ENCODE assay signal across 21 cellular contexts in the genomic region with DNA sequence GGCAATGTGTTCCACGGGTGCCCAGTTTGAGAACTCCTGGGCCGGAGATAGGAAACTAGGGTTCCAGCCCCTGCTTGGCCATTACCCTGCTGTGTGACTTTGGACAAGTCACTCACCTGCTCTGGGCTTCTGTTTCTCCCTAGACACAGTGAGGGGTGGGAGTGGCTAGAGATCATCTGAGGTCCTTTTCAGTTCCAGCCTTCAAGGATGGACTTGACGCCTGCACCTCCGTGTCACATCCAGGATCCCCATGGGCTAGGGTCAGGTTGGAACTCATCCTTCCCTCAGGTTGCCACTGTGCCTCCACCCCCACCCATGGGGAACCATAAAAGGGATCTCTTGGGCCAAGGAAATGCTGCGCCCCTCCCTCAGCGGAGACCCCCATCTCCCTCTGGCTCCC.
A peak's percentile ranks its signal among the peaks of the same experiment; 100 is the strongest.
DNase-seq lines count a peak whose midpoint lies in the region; ATAC-seq, FAIRE-seq and TF ChIP-seq lines count a peak whose summit lies in the region.
"Had no signal": no experiment of that assay in that cellular context is flagged by ENCODE, and none has a peak within 500 bp of the region (broad histone marks: within the 10 kb centered on the region; RNA-seq: fewer than 3 reads in every experiment).

No MANE protein-coding gene starts in this region.

- TF ChIP-seq CTCF in IMR-90 (conservative IDR thresholded peaks at IDR 0.05; ENCODE audit: low read depth, low read length) (no peak), testis (IDR thresholded peaks at IDR 0.05) (no peak)

- H4K5ac ChIP-seq in IMR-90 (ENCODE audit: low read depth, low read length), result no peak overlapping the region

- H3K27me3 ChIP-seq in IMR-90 (ENCODE audit: control insufficient read depth, insufficient read depth, low read length) (peaks cover 3% of the 10 kb centered on the region), testis (no peaks in the 10 kb centered on the region)
- H3K27me3 ChIP-seq: MG63 had no signal

- WGBS in IMR-90 (ENCODE audit: extremely low coverage in 2 of 2, insufficient read length in 1 of 2), 2 experiments, result no CpG with 5 or more reads among the region's 6 CpGs
- 82 to 94% methylated on average over 5 to 6 of the region's 6 CpGs for WGBS in testis, 2 donors

- H4K91ac ChIP-seq in IMR-90 (ENCODE audit: insufficient read depth, low read depth, low read length), result no peak overlapping the region

- dilution Hi-C loops in IMR-90 (cut with HindIII; ENCODE audit: low sequenced_read_pairs, unreplicated experiment), result no loop called here

- peak; percentile 13 for DNase-seq in activated CD8-positive, alpha-beta memory T cell treated with anti-CD3 and anti-CD28 coated beads for 24 hours
- no peak for DNase-seq in activated CD8-positive, alpha-beta memory T cell treated with anti-CD3 and anti-CD28 coated beads, Interleukin-2, amount 50 U/mL, for 4 hours
- DNase-seq in IMR-90 (no peak), islet precursor cell (peak; percentile 42), testis (peak; percentile 7), GM12891 (ENCODE audit: insufficient read length, low spot score) (no peak)
- DNase-seq in stimulated activated CD4-positive, alpha-beta T cell treated with anti-CD3 and anti-CD28 coated beads, Interleukin-4, amount 100 ng/mL, for 4 hours, result no peak
- DNase-seq in activated CD4-positive, alpha-beta T cell treated with anti-CD3 and anti-CD28 coated beads, Interleukin-2, amount 10 ng/mL, durations not matched to agents 24 days and 14 days, result no peak
- DNase-seq: 8988T; DMS 273 treated with DMSO at 0.1 percent for 48 hours; EL; MG63; NCI-H1694 treated with DMSO at 0.1 percent for 48 hours; NCI-H69; NK-92 treated with Interleukin-12 subunit alpha and Interleukin-12 subunit beta, amount 100 ng/mL, for 24 hours; OCI-M1 had no signal

- no peaks in the 10 kb centered on the region for H3K9me3 ChIP-seq in IMR-90 (ENCODE audit: control insufficient read depth, insufficient read depth, low read length)
- H3K9me3 ChIP-seq in testis, result no peaks in the 10 kb centered on the region
- H3K9me3 ChIP-seq: BLaER1 treated with 17β-estradiol and CSF1 and Interleukin-3, amounts not matched to agents 10 nM and 100 nM; MG63 had no signal

- no TSS peak for BruUV-seq in IMR-90 (replicated peaks; lab: Mats Ljungman, UMichigan)

- H2BK5ac ChIP-seq in IMR-90 (ENCODE audit: low read depth, low read length, poor library complexity, severe bottlenecking), result no peak overlapping the region

- FAIRE-seq in GM12891 (lab: Jason Lieb, UNC), result no peak
- FAIRE-seq: HTR-8/SVneo had no signal

- ATAC-seq in IMR-90 (ENCODE audit: low read depth), result no peak
- ATAC-seq: HCT116 had no signal

- H3K9me1 ChIP-seq in IMR-90 (ENCODE audit: insufficient read depth, low read length), result peaks cover 36% of the 10 kb centered on the region

- H2BK15ac ChIP-seq in IMR-90 (ENCODE audit: low read depth, low read length), result no peak overlapping the region

- no peak overlapping the region for H2BK20ac ChIP-seq in IMR-90 (ENCODE audit: low read depth, low read length)

- peaks cover 0 to 17% of the 10 kb centered on the region in 2 experiments; a peak in 2 of 4 replicates for H3K79me1 ChIP-seq in IMR-90 (ENCODE audit: low read depth in 1 of 2, low read length in 2 of 2)

- no peak overlapping the region for H3K9ac ChIP-seq in IMR-90 (ENCODE audit: low read depth, low read length)
- H3K9ac ChIP-seq: BLaER1 treated with 17β-estradiol and CSF1 and Interleukin-3, amounts not matched to agents 10 nM and 100 nM; KMS-11 had no signal

- peaks cover 2% of the 10 kb centered on the region for H3K4me1 Mint-ChIP-seq in activated CD4-positive, alpha-beta T cell treated with anti-CD3 and anti-CD28 coated beads, Interleukin-2, amount 10 ng/mL, durations not matched to agents 24 days and 14 days

- H3K27ac Mint-ChIP-seq in activated CD4-positive, alpha-beta T cell treated with anti-CD3 and anti-CD28 coated beads, Interleukin-2, amount 10 ng/mL, durations not matched to agents 24 days and 14 days, result no peak overlapping the region

- H3K4me3 ChIP-seq in IMR-90 (ENCODE audit: insufficient read depth, low read depth, low read length) (no peak overlapping the region), testis (no peak overlapping the region)
- H3K4me3 ChIP-seq: BLaER1 treated with 17β-estradiol and CSF1 and Interleukin-3, amounts not matched to agents 10 nM and 100 nM; MG63 had no signal

- intact Hi-C loops in IMR-90 (cut with micrococcal nuclease), result no loop called here
- intact Hi-C loops in testis (cut with DNase I; ENCODE audit: low total_unique reads), result no loop called here
- intact Hi-C loops in activated CD4-positive, alpha-beta T cell treated with anti-CD3 and anti-CD28 coated beads, Interleukin-2, amount 10 ng/mL, durations not matched to agents 24 days and 14 days (cut with micrococcal nuclease), result no loop called here

- no peak overlapping the region for H3K4me2 ChIP-seq in IMR-90 (ENCODE audit: low read depth, low read length)
- H3K4me2 ChIP-seq: KMS-11 had no signal

- no peak overlapping the region for H3K4me3 Mint-ChIP-seq in activated CD4-positive, alpha-beta T cell treated with anti-CD3 and anti-CD28 coated beads, Interleukin-2, amount 10 ng/mL, durations not matched to agents 24 days and 14 days

- H3K4me1 ChIP-seq in IMR-90 (ENCODE audit: control insufficient read depth, insufficient read depth, low read length), result peaks cover 16% of the 10 kb centered on the region
- peaks cover 29% of the 10 kb centered on the region for H3K4me1 ChIP-seq in testis

- H3K36me3 ChIP-seq in IMR-90 (ENCODE audit: control insufficient read depth, insufficient read depth, low read length) (no peaks in the 10 kb centered on the region), testis (ENCODE audit: low read depth, missing control alignments) (no peaks in the 10 kb centered on the region)
- H3K36me3 ChIP-seq: BLaER1 treated with 17β-estradiol and CSF1 and Interleukin-3, amounts not matched to agents 10 nM and 100 nM had no signal

- H2AK9ac ChIP-seq in IMR-90 (replicated peaks; ENCODE audit: low read depth, low read length, poor library complexity), result no peak overlapping the region

- no peak overlapping the region for H2BK120ac ChIP-seq in IMR-90 (ENCODE audit: low read depth, low read length)

- no peak overlapping the region for H3K56ac ChIP-seq in IMR-90 (ENCODE audit: extremely low read depth, insufficient read depth, low read length)

- H3K36me3 Mint-ChIP-seq in activated CD4-positive, alpha-beta T cell treated with anti-CD3 and anti-CD28 coated beads, Interleukin-2, amount 10 ng/mL, durations not matched to agents 24 days and 14 days (ENCODE audit: low read depth), result no peaks in the 10 kb centered on the region

- no peak overlapping the region for H2AK5ac ChIP-seq in IMR-90 (ENCODE audit: low read depth, low read length)

- H3K18ac ChIP-seq in IMR-90 (ENCODE audit: low read depth, low read length), result no peak overlapping the region

- no peak overlapping the region for H4K8ac ChIP-seq in IMR-90 (ENCODE audit: low read depth in 2 of 2, low read length in 2 of 2)

- CTCF ChIA-PET in IMR-90 (lab: Yijun Ruan, JAX), result no interaction called here

- no peak overlapping the region for H2AFZ ChIP-seq in IMR-90 (replicated peaks; ENCODE audit: low read length, poor library complexity)

- no peak for TF ChIP-seq RAD21 in IMR-90 (IDR thresholded peaks at IDR 0.05; ENCODE audit: low read length)

- H3K9me3 Mint-ChIP-seq in activated CD4-positive, alpha-beta T cell treated with anti-CD3 and anti-CD28 coated beads, Interleukin-2, amount 10 ng/mL, durations not matched to agents 24 days and 14 days, result no peaks in the 10 kb centered on the region

- POLR2A ChIA-PET in IMR-90 (lab: Charles Lee; ENCODE audit: unreplicated experiment), result no interaction called here

- in situ Hi-C loops in IMR-90 (cut with MboI; ENCODE audit: low sequenced_read_pairs), result no loop called here

- H3K27me3 Mint-ChIP-seq in activated CD4-positive, alpha-beta T cell treated with anti-CD3 and anti-CD28 coated beads, Interleukin-2, amount 10 ng/mL, durations not matched to agents 24 days and 14 days, result peaks cover 19% of the 10 kb centered on the region

- TF ChIP-seq POLR2A in IMR-90 (IDR thresholded peaks at IDR 0.05; ENCODE audit: low read depth, low read length) (no peak), testis (IDR thresholded peaks at IDR 0.05) (no peak), GM12891 (IDR thresholded peaks at IDR 0.05; ENCODE audit: low read depth, low read length) (no peak)

- H4K20me1 ChIP-seq in IMR-90 (ENCODE audit: insufficient read depth, low read length), result peaks cover 9% of the 10 kb centered on the region; the same call in 1 of the 2 replicates

- no peak overlapping the region for H3K27ac ChIP-seq in IMR-90 (ENCODE audit: insufficient read depth, low read length)
- no peak overlapping the region for H3K27ac ChIP-seq in testis
- H3K27ac ChIP-seq: BLaER1 treated with 17β-estradiol and CSF1 and Interleukin-3, amounts not matched to agents 10 nM and 100 nM; KMS-11; RWPE1 had no signal

- no peak overlapping the region for H3K14ac ChIP-seq in IMR-90 (replicated peaks; ENCODE audit: low read depth, low read length)

- H3K4ac ChIP-seq in IMR-90 (ENCODE audit: low read depth, low read length), result peak overlapping the region; percentile 29; the same call in 1 of the 2 replicates

- no peak overlapping the region for H3K23ac ChIP-seq in IMR-90 (ENCODE audit: low read depth, low read length)

TF ChIP-seq in IMR-90, 13 proteins besides CTCF, POLR2A, EP300 and RAD21 (continues in another document):
- TF ChIP-seq, protein P1, sequence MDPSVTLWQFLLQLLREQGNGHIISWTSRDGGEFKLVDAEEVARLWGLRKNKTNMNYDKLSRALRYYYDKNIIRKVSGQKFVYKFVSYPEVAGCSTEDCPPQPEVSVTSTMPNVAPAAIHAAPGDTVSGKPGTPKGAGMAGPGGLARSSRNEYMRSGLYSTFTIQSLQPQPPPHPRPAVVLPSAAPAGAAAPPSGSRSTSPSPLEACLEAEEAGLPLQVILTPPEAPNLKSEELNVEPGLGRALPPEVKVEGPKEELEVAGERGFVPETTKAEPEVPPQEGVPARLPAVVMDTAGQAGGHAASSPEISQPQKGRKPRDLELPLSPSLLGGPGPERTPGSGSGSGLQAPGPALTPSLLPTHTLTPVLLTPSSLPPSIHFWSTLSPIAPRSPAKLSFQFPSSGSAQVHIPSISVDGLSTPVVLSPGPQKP (IDR thresholded peaks at IDR 0.05; ENCODE audit: borderline replicate concordance, low read depth, low read length), result no peak
- no peak for TF ChIP-seq FOS (IDR thresholded peaks at IDR 0.05; ENCODE audit: low read depth, low read length)

TF ChIP-seq in GM12891, 5 proteins besides CTCF, POLR2A, EP300 and RAD21:
- TF ChIP-seq PAX5 (IDR thresholded peaks at IDR 0.05; ENCODE audit: insufficient read depth, low read length, severe bottlenecking) (no peak), TAF1 (IDR thresholded peaks at IDR 0.05; ENCODE audit: low read depth, low read length) (no peak), POLR2AphosphoS5 (IDR thresholded peaks at IDR 0.05; ENCODE audit: low read depth, low read length) (no peak), POU2F2 (IDR thresholded peaks at IDR 0.05; ENCODE audit: low read depth, low read length) (no peak), SPI1 (IDR thresholded peaks at IDR 0.05; ENCODE audit: low read depth, low read length) (no peak)

Comparison
In these comparisons a context has a peak if more than half of its experiments do, and no peak if none do; other contexts are left out.
1. DNase-seq: peak in activated CD8-positive, alpha-beta memory T cell treated with anti-CD3 and anti-CD28 coated beads for 24 hours (single experiment), islet precursor cell (single experiment) and testis (single experiment); none in activated CD8-positive, alpha-beta memory T cell treated with anti-CD3 and anti-CD28 coated beads, Interleukin-2, amount 50 U/mL, for 4 hours (single experiment), IMR-90 (single experiment), stimulated activated CD4-positive, alpha-beta T cell treated with anti-CD3 and anti-CD28 coated beads, Interleukin-4, amount 100 ng/mL, for 4 hours (0 of 2), activated CD4-positive, alpha-beta T cell treated with anti-CD3 and anti-CD28 coated beads, Interleukin-2, amount 10 ng/mL, durations not matched to agents 24 days and 14 days (single experiment) and GM12891 (single experiment).